Comparison of ENCODE assay signal across 24 cellular contexts in genomic region chr20:32124916-32125454, GRCh38.
"Had no signal": no experiment of that assay in that cellular context is flagged by ENCODE, and none has a peak within 500 bp of the region (broad histone marks: within the 10 kb centered on the region; RNA-seq: fewer than 3 reads in every experiment).

No MANE protein-coding gene starts in this region.

- ATAC-seq: T-cell had no signal

- H3K27me3 Mint-ChIP-seq: T-cell had no signal

- H3K27ac ChIP-seq: KMS-11, PC-9, Peyer's patch, SJSA1, SK-N-MC had no signal

- H3K9ac ChIP-seq: KMS-11 had no signal

- H3K27me3 ChIP-seq: Peyer's patch, SJSA1 had no signal

- H3K4me2 ChIP-seq: KMS-11, PC-9 had no signal

- DNase-seq: IMR-90, Kasumi-1, MM.1S, NCI-H1092 treated with DMSO at 0.1 percent for 48 hours, NCI-H1436, NCI-H187, NCI-H2029, NCI-H2081 treated with DMSO at 0.1 percent for 48 hours, NCI-H2171, NCI-H226, NCI-H446, NCI-H510A, NCI-H524 treated with DMSO at 0.1 percent for 48 hours, NCI-H69, NCI-H774, PC-9, Peyer's patch, Right ventricle myocardium superior, SIG-M5, SW 1271, T-cell had no signal

- H3K4me3 ChIP-seq: PC-9, Peyer's patch, SJSA1, SK-N-MC had no signal

- H3K9me3 Mint-ChIP-seq: T-cell had no signal

- H2AFZ ChIP-seq: PC-9 had no signal

- H3K4me1 ChIP-seq: Peyer's patch, SJSA1 had no signal

- H3K4me3 Mint-ChIP-seq: T-cell had no signal

- H3K9me3 ChIP-seq: Peyer's patch, SJSA1 had no signal

- H3K36me3 ChIP-seq: Peyer's patch had no signal

- H3K27ac Mint-ChIP-seq: T-cell had no signal
